ENCODE assay signal across 1 cellular context in the genomic region with DNA sequence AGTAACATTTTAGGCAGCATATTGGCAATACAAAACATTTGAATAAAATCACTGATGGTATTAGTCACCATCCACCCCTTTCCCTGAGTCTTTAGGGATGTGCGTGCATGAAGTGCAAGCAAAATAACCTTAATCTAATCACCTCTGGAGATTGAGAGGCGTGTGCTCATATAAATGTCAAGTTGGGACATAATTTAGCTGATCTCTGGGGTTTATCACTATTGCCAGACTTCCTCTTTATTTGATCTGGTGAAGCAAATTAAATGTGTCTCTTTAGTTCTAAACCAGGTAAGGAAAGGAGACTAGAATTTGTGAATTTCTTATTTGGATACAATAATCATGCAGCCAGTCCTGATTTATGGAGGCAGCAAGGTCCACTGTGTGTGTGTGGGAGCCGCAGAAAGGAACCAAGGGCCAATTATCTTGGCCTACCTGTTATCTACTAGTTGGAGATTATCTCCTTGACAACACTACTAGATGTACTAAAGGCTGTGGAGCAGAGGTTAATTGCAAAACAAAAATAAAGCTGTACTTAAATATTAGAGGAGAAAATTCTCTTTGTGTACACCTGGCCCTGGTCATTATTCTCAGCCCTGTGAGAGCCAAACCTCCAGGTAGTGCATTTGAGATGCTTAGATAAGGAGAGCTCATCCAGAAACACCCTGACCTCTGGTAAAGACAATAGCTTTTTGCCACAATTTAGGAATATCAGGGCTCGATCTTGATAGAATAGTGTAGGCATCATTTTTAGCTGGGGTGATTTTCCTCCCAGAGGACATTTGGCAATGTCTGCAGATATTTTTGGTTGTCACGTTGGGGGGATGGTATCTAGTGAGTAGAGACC.
TF ChIP-seq lines count a peak whose summit lies in the region.

No MANE protein-coding gene starts in this region.

TF ChIP-seq in HEK293, 187 proteins besides CTCF, POLR2A, EP300 and RAD21 (continued from another document):
- no peak for TF ChIP-seq ZNF76 (tag by site-specific recombination; IDR thresholded peaks at IDR 0.05; ENCODE audit: borderline replicate concordance, low read depth)
- TF ChIP-seq BCL11B (tag by site-specific recombination; IDR thresholded peaks at IDR 0.05; ENCODE audit: low read depth): peak; percentile 59; the same call in 1 of the 2 replicates
- peak; percentile 36; the same call in 1 of the 2 replicates for TF ChIP-seq KLF10 (tag by site-specific recombination; IDR thresholded peaks at IDR 0.05)
- no peak for TF ChIP-seq ZNF837 (tag by site-specific recombination; IDR thresholded peaks at IDR 0.05)
- TF ChIP-seq, protein P1, sequence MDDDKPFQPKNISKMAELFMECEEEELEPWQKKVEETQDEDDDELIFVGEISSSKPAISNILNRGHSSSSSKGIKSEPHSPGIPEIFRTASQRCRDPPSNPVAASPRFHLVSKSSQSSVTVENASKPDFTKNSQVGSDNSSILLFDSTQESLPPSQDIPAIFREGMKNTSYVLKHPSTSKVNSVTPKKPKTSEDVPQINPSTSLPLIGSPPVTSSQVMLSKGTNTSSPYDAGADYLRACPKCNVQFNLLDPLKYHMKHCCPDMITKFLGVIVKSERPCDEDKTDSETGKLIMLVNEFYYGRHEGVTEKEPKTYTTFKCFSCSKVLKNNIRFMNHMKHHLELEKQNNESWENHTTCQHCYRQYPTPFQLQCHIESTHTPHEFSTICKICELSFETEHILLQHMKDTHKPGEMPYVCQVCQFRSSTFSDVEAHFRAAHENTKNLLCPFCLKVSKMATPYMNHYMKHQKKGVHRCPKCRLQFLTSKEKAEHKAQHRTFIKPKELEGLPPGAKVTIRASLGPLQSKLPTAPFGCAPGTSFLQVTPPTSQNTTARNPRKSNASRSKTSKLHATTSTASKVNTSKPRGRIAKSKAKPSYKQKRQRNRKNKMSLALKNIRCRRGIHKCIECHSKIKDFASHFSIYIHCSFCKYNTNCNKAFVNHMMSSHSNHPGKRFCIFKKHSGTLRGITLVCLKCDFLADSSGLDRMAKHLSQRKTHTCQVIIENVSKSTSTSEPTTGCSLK (tag by site-specific recombination; IDR thresholded peaks at IDR 0.05): no peak
- peak; percentile 87; the same call in 1 of the 2 replicates for TF ChIP-seq TCF7L2 (IDR thresholded peaks at IDR 0.05; ENCODE audit: borderline replicate concordance, low read depth, low read length)
- peak; percentile 98 for TF ChIP-seq ZNF843 (tag by site-specific recombination; IDR thresholded peaks at IDR 0.05)
- TF ChIP-seq WT1 (tag by site-specific recombination; IDR thresholded peaks at IDR 0.05): peak; percentile 81
- TF ChIP-seq ZBTB7A (tag by site-specific recombination; IDR thresholded peaks at IDR 0.05; ENCODE audit: low read depth): no peak
- peak; percentile 71 for TF ChIP-seq SP7 (tag by site-specific recombination; IDR thresholded peaks at IDR 0.05)
- TF ChIP-seq, protein P2, sequence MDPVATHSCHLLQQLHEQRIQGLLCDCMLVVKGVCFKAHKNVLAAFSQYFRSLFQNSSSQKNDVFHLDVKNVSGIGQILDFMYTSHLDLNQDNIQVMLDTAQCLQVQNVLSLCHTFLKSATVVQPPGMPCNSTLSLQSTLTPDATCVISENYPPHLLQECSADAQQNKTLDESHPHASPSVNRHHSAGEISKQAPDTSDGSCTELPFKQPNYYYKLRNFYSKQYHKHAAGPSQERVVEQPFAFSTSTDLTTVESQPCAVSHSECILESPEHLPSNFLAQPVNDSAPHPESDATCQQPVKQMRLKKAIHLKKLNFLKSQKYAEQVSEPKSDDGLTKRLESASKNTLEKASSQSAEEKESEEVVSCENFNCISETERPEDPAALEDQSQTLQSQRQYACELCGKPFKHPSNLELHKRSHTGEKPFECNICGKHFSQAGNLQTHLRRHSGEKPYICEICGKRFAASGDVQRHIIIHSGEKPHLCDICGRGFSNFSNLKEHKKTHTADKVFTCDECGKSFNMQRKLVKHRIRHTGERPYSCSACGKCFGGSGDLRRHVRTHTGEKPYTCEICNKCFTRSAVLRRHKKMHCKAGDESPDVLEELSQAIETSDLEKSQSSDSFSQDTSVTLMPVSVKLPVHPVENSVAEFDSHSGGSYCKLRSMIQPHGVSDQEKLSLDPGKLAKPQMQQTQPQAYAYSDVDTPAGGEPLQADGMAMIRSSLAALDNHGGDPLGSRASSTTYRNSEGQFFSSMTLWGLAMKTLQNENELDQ (tag by site-specific recombination; IDR thresholded peaks at IDR 0.05; ENCODE audit: low read depth): no peak
- TF ChIP-seq IKZF3 (tag by site-specific recombination; IDR thresholded peaks at IDR 0.05): peak; percentile 82; the same call in 1 of the 2 replicates
